ENCODE assay signal across 8 cellular contexts in the genomic region with DNA sequence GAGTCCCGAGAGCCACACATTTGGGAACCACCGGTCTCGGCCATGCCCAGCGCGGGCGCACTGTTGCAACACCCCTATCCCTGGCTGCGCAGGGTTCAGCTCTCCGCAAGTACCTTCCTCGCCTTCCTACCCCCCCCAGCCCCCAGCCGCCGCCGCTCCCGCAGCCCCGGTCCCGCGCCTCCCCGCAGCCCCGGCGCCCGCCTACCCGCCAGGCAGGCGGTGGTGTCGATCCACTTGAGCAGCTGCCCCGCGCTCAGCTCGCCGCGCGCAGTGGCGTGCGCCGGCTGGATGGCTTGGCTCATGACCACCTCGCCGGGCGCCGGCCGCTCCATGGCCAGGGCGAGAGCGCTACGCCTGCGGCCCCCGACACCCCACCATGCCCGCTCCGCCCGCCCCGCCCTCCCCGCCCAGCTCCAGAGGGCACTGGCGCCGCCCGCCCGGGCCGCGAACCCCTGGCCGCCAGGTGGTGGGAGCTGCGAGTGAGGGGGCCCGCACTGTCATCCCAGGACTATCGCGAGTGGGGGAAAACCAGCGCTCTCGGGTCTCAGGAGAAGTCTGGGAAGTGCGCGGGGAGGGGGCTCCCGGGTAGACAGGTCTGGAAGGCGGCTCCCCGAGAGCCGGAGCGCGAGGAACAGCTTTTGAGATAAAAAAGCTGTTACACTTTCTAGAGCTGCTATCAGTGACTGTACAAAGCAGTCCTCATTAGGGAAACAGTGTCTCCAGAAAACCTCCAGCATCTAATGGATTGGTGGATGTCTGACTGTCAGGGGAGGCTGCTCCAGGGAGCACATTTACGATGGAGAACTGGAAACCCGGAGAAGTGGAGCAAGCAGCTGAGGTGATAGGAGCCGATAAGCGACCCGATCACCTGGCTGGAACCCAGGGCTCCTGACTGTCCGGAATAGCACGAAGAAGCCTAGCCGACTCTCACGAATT. TPM values are rescaled to one million over a fixed set of nuclear protein-coding genes. Genes with fewer than 3 reads are reported as not detected.
DNase-seq lines count a peak whose midpoint lies in the region; ATAC-seq, FAIRE-seq and TF ChIP-seq lines count a peak whose summit lies in the region.

TSS of gene ACOT12 (minus strand) at position 352 of the 936 bp plus-strand sequence. CDS start at position 332, 20 bp downstream.

- no peaks in the 10 kb centered on the region for H4K20me1 ChIP-seq in HepG2 (ENCODE audit: insufficient read depth, low read length)

- peak; percentile 42 for ATAC-seq in activated CD8-positive, alpha-beta memory T cell treated with anti-CD3 and anti-CD28 coated beads, Interleukin-2, amount 10 ng/mL, durations not matched to agents 7 days and 5 days
- ATAC-seq in HepG2, result peak; percentile 82

- no peaks in the 10 kb centered on the region for H3K4me1 ChIP-seq in HepG2 (ENCODE audit: insufficient read depth, low read length)
- H3K4me1 ChIP-seq in transverse colon, result peaks cover 0 to 14% (median 13%) of the 10 kb centered on the region in 4 donors

- peaks cover 1% of the 10 kb centered on the region for H3K36me3 Mint-ChIP-seq in activated CD8-positive, alpha-beta memory T cell treated with anti-CD3 and anti-CD28 coated beads, Interleukin-2, amount 10 ng/mL, durations not matched to agents 7 days and 5 days
- no peaks in the 10 kb centered on the region for H3K36me3 Mint-ChIP-seq in brain

- CTCF ChIA-PET in activated CD8-positive, alpha-beta memory T cell treated with anti-CD3 and anti-CD28 coated beads, Interleukin-2, amount 10 ng/mL, durations not matched to agents 7 days and 5 days (lab: Charles Lee), result interaction anchor here (0.7 to 1.2 kb wide), 3 partner anchors 9 to 94 kb away, joined by 3 to 4 read pairs (median 3); no protein-coding TSS in a partner anchor
- CTCF ChIA-PET in HepG2 (lab: Yijun Ruan, JAX; ENCODE audit: low intra/inter-chr PET ratio, low total read pairs), result no interaction called here

- peak within 1 kb of the TSS; percentile 67 for H3K4me2 ChIP-seq in HepG2 (ENCODE audit: low read depth, low read length)

- peaks cover 3% of the 10 kb centered on the region for H3K4me1 Mint-ChIP-seq in activated CD8-positive, alpha-beta memory T cell treated with anti-CD3 and anti-CD28 coated beads, Interleukin-2, amount 10 ng/mL, durations not matched to agents 7 days and 5 days
- H3K4me1 Mint-ChIP-seq in brain, result peaks cover 22% of the 10 kb centered on the region

- no peak within 1 kb of the TSS for H3K27ac Mint-ChIP-seq in activated CD8-positive, alpha-beta memory T cell treated with anti-CD3 and anti-CD28 coated beads, Interleukin-2, amount 10 ng/mL, durations not matched to agents 7 days and 5 days
- H3K27ac Mint-ChIP-seq in brain, result peak within 1 kb of the TSS in 1 of 5 experiments; percentile 38

- FAIRE-seq in HepG2 (lab: Jason Lieb, UNC), result no peak

- intact Hi-C loops in HepG2 (cut with micrococcal nuclease; ENCODE audit: unreplicated experiment) (no loop called here), transverse colon (cut with DNase I; ENCODE audit: low total_unique reads) (no loop called here)

- H3K36me3 ChIP-seq in HepG2 (replicated peaks in 1 of 2; ENCODE audit: control insufficient read depth in 1 of 2, insufficient read depth in 2 of 2, low read length in 2 of 2) (no peaks in the 10 kb centered on the region), transverse colon (no peaks in the 10 kb centered on the region)

- POLR2A ChIA-PET in HepG2 (lab: Yijun Ruan, JAX), result interaction anchor here (0.6 kb wide), 1 partner anchor 33 kb away, joined by 3 read pairs; no protein-coding TSS in a partner anchor

- H3K4me3 ChIP-seq in HepG2 (replicated peaks in 1 of 3; ENCODE audit: insufficient read depth in 1 of 3, low read depth in 2 of 3, low read length in 3 of 3) (peak within 1 kb of the TSS in 2 of 3 experiments; percentile 28 to 64; a peak in 3 of 6 replicates), transverse colon (peak within 1 kb of the TSS in 3 of 4 donors; percentile 27 to 44 (median 41))

- no peaks in the 10 kb centered on the region for H3K9me3 ChIP-seq in HepG2 (ENCODE audit: low read length)
- no peaks in the 10 kb centered on the region for H3K9me3 ChIP-seq in transverse colon

- no peak for TF ChIP-seq EP300 in HepG2 (IDR thresholded peaks at IDR 0.05; ENCODE audit: low read depth in 2 of 2, low read length in 2 of 2)
- no peak for TF ChIP-seq EP300 in HepG2 (CRISPR knock-in tag; IDR thresholded peaks at IDR 0.05; ENCODE audit: borderline replicate concordance)
- no peak for TF ChIP-seq EP300 in transverse colon (IDR thresholded peaks at IDR 0.05; ENCODE audit: low read depth)

- TF ChIP-seq CTCF in brain (conservative IDR thresholded peaks at IDR 0.05), result no peak
- TF ChIP-seq CTCF in HepG2 (CRISPR knock-in tag; IDR thresholded peaks at IDR 0.05), result no peak
- TF ChIP-seq CTCF in transverse colon (IDR thresholded peaks at IDR 0.05), result no peak

- H3K4me3 Mint-ChIP-seq in activated CD8-positive, alpha-beta memory T cell treated with anti-CD3 and anti-CD28 coated beads, Interleukin-2, amount 10 ng/mL, durations not matched to agents 7 days and 5 days, result peak within 1 kb of the TSS; percentile 42
- peak within 1 kb of the TSS; percentile 72 to 81 (median 78) for H3K4me3 Mint-ChIP-seq in brain

- WGBS in HepG2 (ENCODE audit: low lambda C conversion rate), result 4% methylated on average over 29 of the region's 77 CpGs
- WGBS in transverse colon (ENCODE audit: low coverage in 1 of 2), 2 donors, result 16 to 20% methylated on average over 13 to 44 of the region's 77 CpGs

- in situ Hi-C loops in HepG2 (cut with HindIII; ENCODE audit: extremely low pct_ligation_motif_present, low pct_unique_long_range_greater_than_20kb), result no loop called here
- in situ Hi-C loops in transverse colon (cut with MboI; ENCODE audit: low pct_ligation_motif_present in 1 of 4, low pct_unique_long_range_greater_than_20kb in 1 of 4, low sequenced_read_pairs in 3 of 4), result no loop called here

- H3K9me3 Mint-ChIP-seq in activated CD8-positive, alpha-beta memory T cell treated with anti-CD3 and anti-CD28 coated beads, Interleukin-2, amount 10 ng/mL, durations not matched to agents 7 days and 5 days (ENCODE audit: low read depth), result peaks cover 1% of the 10 kb centered on the region
- H3K9me3 Mint-ChIP-seq in brain, result peaks cover 0 to 4% (median 0%) of the 10 kb centered on the region in 5 experiments

- H2AFZ ChIP-seq in HepG2 (ENCODE audit: low read length), result no peak within 1 kb of the TSS

- no peaks in the 10 kb centered on the region for H3K79me2 ChIP-seq in HepG2 (ENCODE audit: insufficient read depth, low read length)

- H3K27me3 ChIP-seq in HepG2 (ENCODE audit: control insufficient read depth in 1 of 2, insufficient read depth in 2 of 2, low read length in 2 of 2) (peaks cover 2 to 17% of the 10 kb centered on the region in 2 experiments; a peak in 3 of 5 replicates), transverse colon (peaks cover 67% of the 10 kb centered on the region)

- no peak for DNase-seq in activated CD8-positive, alpha-beta memory T cell treated with anti-CD3 and anti-CD28 coated beads, Interleukin-2, amount 10 ng/mL, durations not matched to agents 7 days and 5 days
- DNase-seq in activated CD8-positive, alpha-beta memory T cell treated with anti-CD3 and anti-CD28 coated beads, Interleukin-2, amount 50 U/mL, for 4 hours, result no peak
- DNase-seq in HepG2 (ENCODE audit: low spot score) (no peak), transverse colon (no peak), kidney tubule cell (ENCODE audit: low spot score) (no peak), T-helper 9 cell (no peak), glomerular visceral epithelial cell (ENCODE audit: extremely low spot score) (no peak)

- H3K27ac ChIP-seq in HepG2 (ENCODE audit: extremely low read length, insufficient read depth, low read length) (no peak within 1 kb of the TSS), transverse colon (no peak within 1 kb of the TSS)

- H3K9ac ChIP-seq in HepG2 (ENCODE audit: insufficient read depth, low read depth, low read length), result no peak within 1 kb of the TSS

- peaks cover 66% of the 10 kb centered on the region for H3K27me3 Mint-ChIP-seq in activated CD8-positive, alpha-beta memory T cell treated with anti-CD3 and anti-CD28 coated beads, Interleukin-2, amount 10 ng/mL, durations not matched to agents 7 days and 5 days
- peaks cover 20% of the 10 kb centered on the region for H3K27me3 Mint-ChIP-seq in brain

- BruUV-seq in HepG2 (replicated peaks; lab: Mats Ljungman, UMichigan), result no TSS peak

- no peak for TF ChIP-seq POLR2A in HepG2 (IDR thresholded peaks at IDR 0.05; ENCODE audit: insufficient read depth in 1 of 2, low read depth in 2 of 2, low read length in 2 of 2)
- no peak for TF ChIP-seq POLR2A in transverse colon (IDR thresholded peaks at IDR 0.05)

- TF ChIP-seq RAD21 in HepG2 (CRISPR knock-in tag; IDR thresholded peaks at IDR 0.05), result no peak

RNA-seq across cellular contexts. Expression of gene ACOT12, which starts in this region (rescaled TPM):
- total RNA-seq in activated CD8-positive, alpha-beta memory T cell treated with anti-CD3 and anti-CD28 coated beads, Interleukin-2, amount 10 ng/mL, durations not matched to agents 7 days and 5 days, result not detected
- polyA plus RNA-seq in brain (ENCODE audit: insufficient read depth, low read depth, low replicate concordance) (not detected), HepG2 (2011; rRNA removed) (not detected in 2 replicates)
- total RNA-seq in HepG2 (2016; rRNA removed; fragmentation: Illumina TruSeq; extraction: Trizol) (not detected in 2 replicates), transverse colon (not detected)
- not detected in 2 replicates for total RNA-seq in HepG2 (2016; cell fraction: cytosol; rRNA removed; fragmentation: Illumina TruSeq; extraction: Trizol; ENCODE audit: low read depth)
- total RNA-seq in HepG2 (2016; cell fraction: insoluble cytoplasmic fraction; rRNA removed; fragmentation: Illumina TruSeq; extraction: Trizol), result not detected in 2 replicates
- total RNA-seq in HepG2 (2016; cell fraction: membrane; rRNA removed; fragmentation: Illumina TruSeq; extraction: Trizol), result not detected in 2 replicates
- total RNA-seq in HepG2 (2016; cell fraction: nucleus; rRNA removed; fragmentation: Illumina TruSeq; extraction: Trizol), result not detected in 2 replicates
- not detected in 2 replicates for polyA plus RNA-seq in HepG2 (2011; cell fraction: cytosol; rRNA removed)
- 0.05 TPM in 1 of 2 replicates, not detected in the other for polyA plus RNA-seq in HepG2 (2011; cell fraction: nucleus; rRNA removed)
- 0.09 TPM in 1 of 2 replicates, not detected in the other for polyA plus RNA-seq in HepG2 (2012)
- polyA plus RNA-seq in HepG2 (2016; cell fraction: cytosol; fragmentation: Illumina TruSeq; extraction: Trizol; ENCODE audit: low read depth), result not detected in 2 replicates
- not detected in 2 replicates for polyA plus RNA-seq in HepG2 (2016; cell fraction: insoluble cytoplasmic fraction; fragmentation: Illumina TruSeq; extraction: Trizol; ENCODE audit: low read depth)
- not detected in 2 replicates for polyA plus RNA-seq in HepG2 (2016; cell fraction: membrane; fragmentation: Illumina TruSeq; extraction: Trizol; ENCODE audit: low read depth)
- polyA plus RNA-seq in HepG2 (2016; cell fraction: nucleus; fragmentation: Illumina TruSeq; extraction: Trizol; ENCODE audit: insufficient read depth, low read depth), result 0.29 TPM in 1 of 2 replicates, not detected in the other
- polyA minus RNA-seq in HepG2 (2011; rRNA and poly(A)+ RNA removed; ENCODE audit: low replicate concordance), result not detected in 2 replicates
- not detected in 2 replicates for polyA minus RNA-seq in HepG2 (2011; cell fraction: cytosol; rRNA and poly(A)+ RNA removed)
- polyA minus RNA-seq in HepG2 (2011; cell fraction: nucleus; rRNA and poly(A)+ RNA removed), result not detected in 2 replicates

Comparison
In these comparisons a context has a peak if more than half of its experiments do, and no peak if none do; other contexts are left out.
1. Peak in ATAC-seq in activated CD8-positive, alpha-beta memory T cell treated with anti-CD3 and anti-CD28 coated beads, Interleukin-2, amount 10 ng/mL, durations not matched to agents 7 days and 5 days; RNA of the gene not detected or under 1 TPM.
2. Peak in ATAC-seq, H3K4me3 ChIP-seq and H3K4me2 ChIP-seq in HepG2; RNA of the gene not detected or under 1 TPM.